In the genomic region with DNA sequence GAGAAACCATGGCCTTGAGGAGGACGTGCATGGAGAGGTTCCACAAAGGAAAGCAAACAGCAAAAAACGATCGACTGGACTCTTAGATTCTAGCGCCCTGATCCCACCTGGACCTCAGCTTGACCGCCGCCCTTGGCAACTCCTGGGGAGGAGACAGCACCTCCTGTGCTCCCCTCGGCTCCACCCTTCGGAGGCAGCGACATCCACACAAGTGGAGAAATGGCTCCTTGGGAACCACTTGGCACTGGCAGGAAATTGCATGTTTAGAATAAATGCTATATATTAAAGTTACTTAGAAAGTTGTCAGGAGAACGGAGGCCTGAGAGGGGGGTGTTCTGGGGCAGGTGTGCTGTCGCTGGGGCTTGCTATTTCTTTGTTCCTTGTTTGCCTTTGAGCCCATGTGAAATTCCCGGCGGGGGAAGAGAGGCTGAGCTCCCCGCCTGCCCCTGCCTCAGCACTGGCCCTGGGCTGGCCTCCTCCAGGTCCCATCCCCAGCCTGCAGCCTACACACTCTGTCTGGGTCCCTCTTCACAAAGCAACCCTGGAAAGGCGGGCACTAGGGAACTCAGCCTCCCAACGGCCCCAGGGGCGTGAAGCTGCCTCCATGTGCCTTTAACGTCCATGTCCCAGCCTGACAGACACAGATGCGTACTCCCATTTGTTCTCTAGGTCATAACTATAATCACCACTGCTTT, we compare ENCODE assay signal across 18 cellular contexts.
"Had no signal": no experiment of that assay in that cellular context is flagged by ENCODE, and none has a peak within 500 bp of the region (broad histone marks: within the 10 kb centered on the region; RNA-seq: fewer than 3 reads in every experiment).

No MANE protein-coding gene starts in this region.

- H3K4me1 Mint-ChIP-seq: endodermal cell; memory B cell; nephron progenitor cell; stimulated activated memory B cell treated with anti-CD40 and anti-IgM and Interleukin-4, amounts not matched to agents 10 μg/mL and 1 μg/mL and 100 μg/mL, for 72 hours; stimulated activated naive CD8-positive, alpha-beta T cell treated with anti-CD3 and anti-CD28 coated beads, Interleukin-15, amount 100 ng/mL, for 72 hours had no signal

- H3K27me3 Mint-ChIP-seq: memory B cell; stimulated activated memory B cell treated with anti-CD40 and anti-IgM and Interleukin-4, amounts not matched to agents 10 μg/mL and 1 μg/mL and 100 μg/mL, for 72 hours had no signal

- H3K27ac Mint-ChIP-seq: endodermal cell; memory B cell; nephron progenitor cell; stimulated activated memory B cell treated with anti-CD40 and anti-IgM and Interleukin-4, amounts not matched to agents 10 μg/mL and 1 μg/mL and 100 μg/mL, for 72 hours; stimulated activated naive CD8-positive, alpha-beta T cell treated with anti-CD3 and anti-CD28 coated beads, Interleukin-15, amount 100 ng/mL, for 72 hours had no signal

- DNase-seq: caudate nucleus; colonic mucosa; effector CD4-positive, alpha-beta T cell; endodermal cell; erythroblast; foreskin keratinocyte; heart left ventricle; hippocampal formation; kidney glomerular epithelial cell; lower lobe of right lung; midbrain; nephron progenitor cell; right cardiac atrium; stimulated activated CD4-positive, alpha-beta T cell treated with anti-CD3 and anti-CD28 coated beads, Interleukin-4, amount 100 ng/mL, for 1 hour; stimulated activated naive CD8-positive, alpha-beta T cell treated with anti-CD3 and anti-CD28 coated beads, Interleukin-15, amount 100 ng/mL, for 72 hours; testis had no signal

- ATAC-seq: foreskin keratinocyte; heart left ventricle; lower lobe of right lung; right cardiac atrium; stimulated activated memory B cell treated with anti-CD40 and anti-IgM and Interleukin-4, amounts not matched to agents 10 μg/mL and 1 μg/mL and 100 μg/mL, for 72 hours; stimulated activated naive CD8-positive, alpha-beta T cell treated with anti-CD3 and anti-CD28 coated beads, Interleukin-15, amount 100 ng/mL, for 72 hours had no signal

- H3K4me3 Mint-ChIP-seq: endodermal cell; memory B cell; nephron progenitor cell; stimulated activated memory B cell treated with anti-CD40 and anti-IgM and Interleukin-4, amounts not matched to agents 10 μg/mL and 1 μg/mL and 100 μg/mL, for 72 hours; stimulated activated naive CD8-positive, alpha-beta T cell treated with anti-CD3 and anti-CD28 coated beads, Interleukin-15, amount 100 ng/mL, for 72 hours had no signal

- H3K9me3 Mint-ChIP-seq: memory B cell had no signal
